In genomic region chr16:88561485-88562369, GRCh38 we compare ENCODE assay signal across 8 cellular contexts. TPM values are rescaled to one million over a fixed set of nuclear protein-coding genes. Genes with fewer than 3 reads are reported as not detected.
DNase-seq lines count a peak whose midpoint lies in the region; ATAC-seq, FAIRE-seq and TF ChIP-seq lines count a peak whose summit lies in the region.

No MANE protein-coding gene starts in this region.

- H3K4me1 Mint-ChIP-seq in CD14-positive monocyte (peaks cover 6% of the 10 kb centered on the region), astrocyte (ENCODE audit: low read depth, unreplicated experiment) (peaks cover 5% of the 10 kb centered on the region)

- H3K9me3 ChIP-seq in astrocyte (ENCODE audit: insufficient read depth, low read depth, low read length) (no peaks in the 10 kb centered on the region), hepatocyte (ENCODE audit: low read depth) (no peaks in the 10 kb centered on the region), smooth muscle cell (replicated peaks; ENCODE audit: low read depth) (no peaks in the 10 kb centered on the region)

- H3K36me3 Mint-ChIP-seq in CD14-positive monocyte, result no peaks in the 10 kb centered on the region
- no peaks in the 10 kb centered on the region for H3K36me3 Mint-ChIP-seq in astrocyte (ENCODE audit: low read depth, unreplicated experiment)

- DNase-seq in CD14-positive monocyte (ENCODE audit: low spot score), result no peak
- no peak for DNase-seq in HFF-Myc (ENCODE audit: extremely low read depth, low read depth)
- DNase-seq in astrocyte (ENCODE audit: low read depth), result peak; percentile 12
- DNase-seq in hepatocyte (ENCODE audit: low spot score), result peak; percentile 63
- DNase-seq in smooth muscle cell (lab: John Stamatoyannopoulos, UW; ENCODE audit: unreplicated experiment), result peak; percentile 8

- peak overlapping the region; percentile 28 for H3K4me3 ChIP-seq in HFF-Myc (replicated peaks; ENCODE audit: low read depth, low read length)
- H3K4me3 ChIP-seq in astrocyte (ENCODE audit: insufficient read depth, low read depth, low read length), result peak overlapping the region; percentile 44
- H3K4me3 ChIP-seq in hepatocyte, result no peak overlapping the region
- H3K4me3 ChIP-seq in smooth muscle cell, result no peak overlapping the region

- H3K4me3 Mint-ChIP-seq in CD14-positive monocyte (no peak overlapping the region), astrocyte (ENCODE audit: unreplicated experiment) (no peak overlapping the region)

- H3K9me2 ChIP-seq in hepatocyte (replicated peaks; ENCODE audit: insufficient read depth), result no peaks in the 10 kb centered on the region

- H3K27me3 Mint-ChIP-seq in CD14-positive monocyte (ENCODE audit: low read depth in 3 of 3) (peaks cover 8 to 15% (median 12%) of the 10 kb centered on the region in 3 donors), astrocyte (ENCODE audit: low read depth, unreplicated experiment) (peaks cover 14% of the 10 kb centered on the region)

- H3K27ac Mint-ChIP-seq in CD14-positive monocyte (no peak overlapping the region), astrocyte (ENCODE audit: unreplicated experiment) (no peak overlapping the region)

- H4K20me1 ChIP-seq in astrocyte (ENCODE audit: insufficient read depth, low read length) (peaks cover 3% of the 10 kb centered on the region), hepatocyte (ENCODE audit: insufficient read depth, poor library complexity, severe bottlenecking) (no peaks in the 10 kb centered on the region), smooth muscle cell (ENCODE audit: low read depth) (no peaks in the 10 kb centered on the region)

- H3K79me2 ChIP-seq in astrocyte (ENCODE audit: insufficient read depth, low read length) (no peaks in the 10 kb centered on the region), hepatocyte (no peaks in the 10 kb centered on the region), smooth muscle cell (ENCODE audit: low read depth) (no peaks in the 10 kb centered on the region)

- H3K36me3 ChIP-seq in astrocyte (ENCODE audit: insufficient read depth, low read length) (no peaks in the 10 kb centered on the region), hepatocyte (replicated peaks; ENCODE audit: insufficient read depth, low read depth) (no peaks in the 10 kb centered on the region), smooth muscle cell (ENCODE audit: low read depth) (no peaks in the 10 kb centered on the region)

- H3K9me3 Mint-ChIP-seq in CD14-positive monocyte, result peaks cover 0 to 4% (median 0%) of the 10 kb centered on the region in 7 donors
- H3K9me3 Mint-ChIP-seq in astrocyte (ENCODE audit: unreplicated experiment), result no peaks in the 10 kb centered on the region

- FAIRE-seq in astrocyte (lab: Jason Lieb, UNC), result no peak

- H3K27me3 ChIP-seq in astrocyte (ENCODE audit: insufficient read depth, low read length) (peaks cover 8% of the 10 kb centered on the region), hepatocyte (no peaks in the 10 kb centered on the region), smooth muscle cell (ENCODE audit: low read depth) (no peaks in the 10 kb centered on the region)

- 34% methylated on average over 24 of the region's 25 CpGs for WGBS in hepatocyte (ENCODE audit: low lambda C conversion rate, missing lambda C conversion rate)
- WGBS in smooth muscle cell (ENCODE audit: low lambda C conversion rate), result 38% methylated on average over 24 of the region's 25 CpGs

- peak overlapping the region; percentile 86 for H3K4me2 ChIP-seq in astrocyte (ENCODE audit: low read length)
- peak overlapping the region; percentile 69 for H3K4me2 ChIP-seq in hepatocyte
- H3K4me2 ChIP-seq in smooth muscle cell, result peak overlapping the region; percentile 76

- intact Hi-C loops in CD14-positive monocyte (cut with micrococcal nuclease), result loop anchor here (5.0 kb wide), 1 partner anchor 119 kb away; no protein-coding TSS in a partner anchor

- H3F3A ChIP-seq in smooth muscle cell (ENCODE audit: low read depth), result no peaks in the 10 kb centered on the region

- peak overlapping the region; percentile 59 for H3K9ac ChIP-seq in astrocyte (ENCODE audit: low read length)
- no peak overlapping the region for H3K9ac ChIP-seq in smooth muscle cell (ENCODE audit: low read depth)

- peak; percentile 67 for ATAC-seq in SK-N-SH treated with all-trans-retinoic acid at 6 μM for 48 hours
- ATAC-seq in HG03342 (IDR thresholded peaks at IDR 0.05; ENCODE audit: unreplicated experiment), result no peak
- ATAC-seq in GM19324 (IDR thresholded peaks at IDR 0.05; ENCODE audit: low FRiP score, unreplicated experiment), result no peak

- peak overlapping the region; percentile 75 for H2AFZ ChIP-seq in astrocyte (ENCODE audit: low read depth, low read length)
- no peak overlapping the region for H2AFZ ChIP-seq in hepatocyte
- H2AFZ ChIP-seq in smooth muscle cell (ENCODE audit: low read depth), result no peak overlapping the region

- H3K27ac ChIP-seq in astrocyte (ENCODE audit: low read depth, low read length), result no peak overlapping the region
- no peak overlapping the region for H3K27ac ChIP-seq in hepatocyte
- no peak overlapping the region for H3K27ac ChIP-seq in smooth muscle cell (ENCODE audit: low read depth)

- TF ChIP-seq CTCF in CD14-positive monocyte (IDR thresholded peaks at IDR 0.05), result peak; percentile 65
- TF ChIP-seq CTCF in HFF-Myc (IDR thresholded peaks at IDR 0.05; ENCODE audit: low read depth, low read length, missing control alignments), result peak; percentile 72
- peak; percentile 54 for TF ChIP-seq CTCF in astrocyte (IDR thresholded peaks at IDR 0.05; ENCODE audit: insufficient read depth, low read depth, low read length)
- TF ChIP-seq CTCF in hepatocyte (IDR thresholded peaks at IDR 0.05; ENCODE audit: poor library complexity), result peak; percentile 65
- peak; percentile 67 for TF ChIP-seq CTCF in smooth muscle cell (IDR thresholded peaks at IDR 0.05; ENCODE audit: borderline replicate concordance, insufficient read depth, poor library complexity, severe bottlenecking)

- H3K4me1 ChIP-seq in astrocyte (ENCODE audit: insufficient read depth, low read length), result peaks cover 14% of the 10 kb centered on the region
- H3K4me1 ChIP-seq in hepatocyte (ENCODE audit: insufficient read depth), result no peaks in the 10 kb centered on the region
- peaks cover 3% of the 10 kb centered on the region for H3K4me1 ChIP-seq in smooth muscle cell (ENCODE audit: low read depth)

TF ChIP-seq in SK-N-SH treated with all-trans-retinoic acid at 6 μM for 48 hours, 23 proteins besides CTCF, POLR2A, EP300 and RAD21:
- TF ChIP-seq CREB5 (CRISPR knock-in tag; IDR thresholded peaks at IDR 0.05; ENCODE audit: low read depth), result no peak
- no peak for TF ChIP-seq ZNF70 (CRISPR knock-in tag; IDR thresholded peaks at IDR 0.05)
- no peak for TF ChIP-seq ISL1 (CRISPR knock-in tag; IDR thresholded peaks at IDR 0.05)
- no peak for TF ChIP-seq ZNF8 (CRISPR knock-in tag; IDR thresholded peaks at IDR 0.05)
- no peak for TF ChIP-seq GLIS3 (CRISPR knock-in tag; IDR thresholded peaks at IDR 0.05)
- no peak for TF ChIP-seq RARB (CRISPR knock-in tag; IDR thresholded peaks at IDR 0.05)
- no peak for TF ChIP-seq TOX (CRISPR knock-in tag; IDR thresholded peaks at IDR 0.05; ENCODE audit: borderline replicate concordance)

RNA-seq across cellular contexts. Expression of gene ZC3H18, which starts 8.5 kb away (rescaled TPM):
- polyA plus RNA-seq in CD14-positive monocyte (1 to 10 TPM; 5.5 to 6.8 TPM), hepatocyte (30.7 and 37.1 TPM in 2 replicates), smooth muscle cell (30.4 and 36.1 TPM in 2 replicates)
- total RNA-seq in astrocyte (31.6 and 32.8 TPM in 2 replicates), hepatocyte (8.1 and 16.8 TPM in 2 replicates), smooth muscle cell (5.9 and 14.6 TPM in 2 replicates)

Comparison
In these comparisons a context has a peak if more than half of its experiments do, and no peak if none do; other contexts are left out.
1. DNase-seq: peak in astrocyte (single experiment), hepatocyte (single experiment) and smooth muscle cell (single experiment); none in CD14-positive monocyte (single experiment) and HFF-Myc (single experiment).
2. H3K4me3 ChIP-seq: peak in HFF-Myc (single experiment) and astrocyte (single experiment); none in hepatocyte (single experiment) and smooth muscle cell (single experiment).
3. Peak in every context shown above with its lines, with median percentiles within 50 percentile points of each other: CTCF ChIP-seq and H3K4me2 ChIP-seq.